9 cellular contexts compared by ENCODE assay signal in genomic region chr1:221711642-221712041, GRCh38. TPM values are rescaled to one million over a fixed set of nuclear protein-coding genes. Genes with fewer than 3 reads are reported as not detected.
DNase-seq lines count a peak whose midpoint lies in the region; ATAC-seq and TF ChIP-seq lines count a peak whose summit lies in the region.
"Had no signal": no experiment of that assay in that cellular context is flagged by ENCODE, and none has a peak within 500 bp of the region (broad histone marks: within the 10 kb centered on the region; RNA-seq: fewer than 3 reads in every experiment).

No MANE protein-coding gene starts in this region.

- H3K4me3 ChIP-seq in right lobe of liver, result no peak overlapping the region
- no peak overlapping the region for H3K4me3 ChIP-seq in transverse colon
- H3K4me3 ChIP-seq in left ventricle myocardium inferior, result no peak overlapping the region

- H3K27ac ChIP-seq in right lobe of liver (peak overlapping the region; percentile 49 to 97 (median 94)), transverse colon (peak overlapping the region; percentile 71 to 79 (median 74)), left ventricle myocardium inferior (replicated peaks) (no peak overlapping the region)

- H3K9me3 ChIP-seq in right lobe of liver (no peaks in the 10 kb centered on the region), transverse colon (no peaks in the 10 kb centered on the region), left ventricle myocardium inferior (replicated peaks) (no peaks in the 10 kb centered on the region)

- in situ Hi-C loops in transverse colon (cut with MboI; ENCODE audit: low pct_ligation_motif_present in 1 of 4, low pct_unique_long_range_greater_than_20kb in 1 of 4, low sequenced_read_pairs in 3 of 4), result no loop called here

- ATAC-seq in activated naive CD8-positive, alpha-beta T cell treated with anti-CD3 and anti-CD28 coated beads, Interleukin-2, amount 50 U/mL, for 24 hours, result no peak
- ATAC-seq in right lobe of liver, result no peak
- ATAC-seq: SK-N-SH treated with all-trans-retinoic acid at 6 μM for 48 hours had no signal

- TF ChIP-seq CTCF in right lobe of liver (IDR thresholded peaks at IDR 0.05) (no peak), transverse colon (IDR thresholded peaks at IDR 0.05) (no peak), left ventricle myocardium inferior (IDR thresholded peaks at IDR 0.05; ENCODE audit: borderline replicate concordance) (no peak)

- no peaks in the 10 kb centered on the region for H3K27me3 Mint-ChIP-seq in activated T-cell treated with anti-CD3 and anti-CD28 coated beads, Interleukin-2, amount 50 U/mL, for 24 hours
- no peaks in the 10 kb centered on the region for H3K27me3 Mint-ChIP-seq in activated naive CD8-positive, alpha-beta T cell treated with anti-CD3 and anti-CD28 coated beads, Interleukin-2, amount 50 U/mL, for 24 hours

- H3K36me3 ChIP-seq in right lobe of liver (no peaks in the 10 kb centered on the region), transverse colon (no peaks in the 10 kb centered on the region), left ventricle myocardium inferior (no peaks in the 10 kb centered on the region)

- H3K27me3 ChIP-seq in right lobe of liver (no peaks in the 10 kb centered on the region), transverse colon (no peaks in the 10 kb centered on the region), left ventricle myocardium inferior (ENCODE audit: low read depth) (no peaks in the 10 kb centered on the region)

- H3K9me3 Mint-ChIP-seq in activated T-cell treated with anti-CD3 and anti-CD28 coated beads, Interleukin-2, amount 50 U/mL, for 24 hours, result peaks cover 5% of the 10 kb centered on the region
- H3K9me3 Mint-ChIP-seq in activated naive CD8-positive, alpha-beta T cell treated with anti-CD3 and anti-CD28 coated beads, Interleukin-2, amount 50 U/mL, for 24 hours, result peaks cover 10% of the 10 kb centered on the region

- TF ChIP-seq EP300 in transverse colon (IDR thresholded peaks at IDR 0.05; ENCODE audit: low read depth), result no peak

- peaks cover 0 to 77% (median 28%) of the 10 kb centered on the region in 4 donors for H3K4me1 ChIP-seq in right lobe of liver
- H3K4me1 ChIP-seq in transverse colon, result peaks cover 26 to 97% (median 39%) of the 10 kb centered on the region in 4 donors
- H3K4me1 ChIP-seq in left ventricle myocardium inferior, result peaks cover 31% of the 10 kb centered on the region

- TF ChIP-seq POLR2A in right lobe of liver (IDR thresholded peaks at IDR 0.05) (no peak), transverse colon (IDR thresholded peaks at IDR 0.05) (no peak)

- no peak for DNase-seq in activated T-cell treated with anti-CD3 and anti-CD28 coated beads, Interleukin-2, amount 50 U/mL, for 24 hours
- no peak for DNase-seq in activated T-cell treated with anti-CD3 and anti-CD28 coated beads, Interleukin-2, amount 50 U/mL, for 1 hour
- no peak for DNase-seq in activated naive CD8-positive, alpha-beta T cell treated with anti-CD3 and anti-CD28 coated beads, Interleukin-2, amount 50 U/mL, for 24 hours
- no peak for DNase-seq in right lobe of liver
- no peak for DNase-seq in transverse colon
- no peak for DNase-seq in iPS-NIHi7 (ENCODE audit: extremely low spot score)
- no peak for DNase-seq in activated gamma-delta T cell (lab: John Stamatoyannopoulos, UW)
- no peak for DNase-seq in left ventricle myocardium inferior

- H3K4me1 Mint-ChIP-seq in activated T-cell treated with anti-CD3 and anti-CD28 coated beads, Interleukin-2, amount 50 U/mL, for 24 hours (ENCODE audit: low read depth), result peaks cover 88% of the 10 kb centered on the region
- H3K4me1 Mint-ChIP-seq in activated naive CD8-positive, alpha-beta T cell treated with anti-CD3 and anti-CD28 coated beads, Interleukin-2, amount 50 U/mL, for 24 hours, result peaks cover 97% of the 10 kb centered on the region

- peak overlapping the region; percentile 88 for H3K27ac Mint-ChIP-seq in activated T-cell treated with anti-CD3 and anti-CD28 coated beads, Interleukin-2, amount 50 U/mL, for 24 hours
- H3K27ac Mint-ChIP-seq in activated naive CD8-positive, alpha-beta T cell treated with anti-CD3 and anti-CD28 coated beads, Interleukin-2, amount 50 U/mL, for 24 hours, result peak overlapping the region; percentile 81

- peaks cover 17% of the 10 kb centered on the region for H3K36me3 Mint-ChIP-seq in activated T-cell treated with anti-CD3 and anti-CD28 coated beads, Interleukin-2, amount 50 U/mL, for 24 hours (ENCODE audit: low read depth)
- peaks cover 30% of the 10 kb centered on the region for H3K36me3 Mint-ChIP-seq in activated naive CD8-positive, alpha-beta T cell treated with anti-CD3 and anti-CD28 coated beads, Interleukin-2, amount 50 U/mL, for 24 hours (ENCODE audit: low read depth)

- intact Hi-C loops in right lobe of liver (cut with DNase I) (no loop called here), transverse colon (cut with DNase I; ENCODE audit: low total_unique reads) (no loop called here), left ventricle myocardium inferior (cut with micrococcal nuclease) (no loop called here)

- no peak overlapping the region for H3K4me3 Mint-ChIP-seq in activated T-cell treated with anti-CD3 and anti-CD28 coated beads, Interleukin-2, amount 50 U/mL, for 24 hours
- H3K4me3 Mint-ChIP-seq in activated naive CD8-positive, alpha-beta T cell treated with anti-CD3 and anti-CD28 coated beads, Interleukin-2, amount 50 U/mL, for 24 hours, result no peak overlapping the region

RNA-seq across cellular contexts. Expression of gene DUSP10, which starts 30.2 kb away (rescaled TPM):
- 10 to 100 TPM in 5 of 6 experiments, 1 to 10 TPM in 1; 7.7 to 22.3 (median 16.3) TPM for total RNA-seq in right lobe of liver
- 1 to 10 TPM; 1.6 to 7.2 (median 4.9) TPM for total RNA-seq in transverse colon
- total RNA-seq in left ventricle myocardium inferior, result 4.6 TPM
